2 cellular contexts compared by ENCODE assay signal in genomic region chr2:205989291-205990071, GRCh38.
TF ChIP-seq lines count a peak whose summit lies in the region.

No MANE protein-coding gene starts in this region.

TF ChIP-seq in endothelial cell of umbilical vein, 7 proteins besides CTCF, POLR2A, EP300 and RAD21:
- TF ChIP-seq MAX (IDR thresholded peaks at IDR 0.05; ENCODE audit: insufficient read depth, insufficient read length) (no peak), FOS (IDR thresholded peaks at IDR 0.05; ENCODE audit: borderline replicate concordance, insufficient read depth, low read length) (no peak), JUN (IDR thresholded peaks at IDR 0.05; ENCODE audit: borderline replicate concordance, insufficient read depth, insufficient read length, low read depth) (no peak), EZH2 (IDR thresholded peaks at IDR 0.05; ENCODE audit: borderline replicate concordance, low read depth, low read length, severe bottlenecking) (no peak), MYC (IDR thresholded peaks at IDR 0.05; ENCODE audit: low read depth, low read length) (no peak), POLR2AphosphoS5 (IDR thresholded peaks at IDR 0.05; ENCODE audit: insufficient read depth, low read depth, low read length) (no peak), GATA2 (IDR thresholded peaks at IDR 0.05; ENCODE audit: insufficient read depth, insufficient read length, low read depth, low read length) (no peak)

TF ChIP-seq in HepG2, 621 proteins besides CTCF, POLR2A, EP300 and RAD21 (continues in another document):
- peak; percentile 90; the same call in 1 of the 2 replicates for TF ChIP-seq ZNF614 (CRISPR knock-in tag; IDR thresholded peaks at IDR 0.05; ENCODE audit: borderline replicate concordance)
- TF ChIP-seq ZNF33A (CRISPR knock-in tag; IDR thresholded peaks at IDR 0.05; ENCODE audit: borderline replicate concordance), result no peak
- TF ChIP-seq MIER2 (CRISPR knock-in tag; IDR thresholded peaks at IDR 0.05), result 0 out of 2 replicates have a peak, but pooled peaks have one; percentile 30
- TF ChIP-seq MED13 (CRISPR knock-in tag; IDR thresholded peaks at IDR 0.05), result no peak
- peak; percentile 49 for TF ChIP-seq SOX5 (CRISPR knock-in tag; IDR thresholded peaks at IDR 0.05; ENCODE audit: borderline replicate concordance)
- TF ChIP-seq ONECUT2 (CRISPR knock-in tag; IDR thresholded peaks at IDR 0.05), result no peak
- TF ChIP-seq GTF3A (CRISPR knock-in tag; conservative IDR thresholded peaks at IDR 0.05), result 0 out of 2 replicates have a peak, but pooled peaks have one; percentile 26
- 0 out of 2 replicates have a peak, but pooled peaks have one; percentile 34 for TF ChIP-seq KDM5B (CRISPR knock-in tag; IDR thresholded peaks at IDR 0.05; ENCODE audit: borderline replicate concordance)
- TF ChIP-seq NFIC (IDR thresholded peaks at IDR 0.05; ENCODE audit: low read length), result 0 out of 2 replicates have a peak, but pooled peaks have one; percentile 18
- no peak for TF ChIP-seq ZNF7 (CRISPR knock-in tag; IDR thresholded peaks at IDR 0.05)
- TF ChIP-seq TFDP2 (CRISPR knock-in tag; IDR thresholded peaks at IDR 0.05), result no peak
- TF ChIP-seq ARNT2 (CRISPR knock-in tag; IDR thresholded peaks at IDR 0.05; ENCODE audit: low read depth), result no peak
- peak; percentile 91 for TF ChIP-seq CEBPB (IDR thresholded peaks at IDR 0.05; ENCODE audit: borderline replicate concordance, low read depth, low read length)
- TF ChIP-seq TRAFD1 (CRISPR knock-in tag; IDR thresholded peaks at IDR 0.05; ENCODE audit: borderline replicate concordance), result no peak
- TF ChIP-seq ZNF558 (CRISPR knock-in tag; IDR thresholded peaks at IDR 0.05; ENCODE audit: borderline replicate concordance), result no peak
- TF ChIP-seq HNF4A (CRISPR knock-in tag; IDR thresholded peaks at IDR 0.05), result peak; percentile 48; the same call in 1 of the 2 replicates
- TF ChIP-seq GABPB1 (CRISPR knock-in tag; IDR thresholded peaks at IDR 0.05), result no peak
- TF ChIP-seq PHF21A (CRISPR knock-in tag; IDR thresholded peaks at IDR 0.05), result no peak
- TF ChIP-seq ZFP91 (CRISPR knock-in tag; IDR thresholded peaks at IDR 0.05; ENCODE audit: borderline replicate concordance), result 0 out of 2 replicates have a peak, but pooled peaks have one; percentile 39
- peak; percentile 23; the same call in 1 of the 2 replicates for TF ChIP-seq HDAC1 (CRISPR knock-in tag; IDR thresholded peaks at IDR 0.05)
- no peak for TF ChIP-seq KDM6A (CRISPR knock-in tag; IDR thresholded peaks at IDR 0.05; ENCODE audit: low read depth)
- TF ChIP-seq ZNF597 (CRISPR knock-in tag; IDR thresholded peaks at IDR 0.05), result no peak
- 0 out of 2 replicates have a peak, but pooled peaks have one; percentile 26 for TF ChIP-seq NRL (CRISPR knock-in tag; IDR thresholded peaks at IDR 0.05; ENCODE audit: borderline replicate concordance)
- no peak for TF ChIP-seq FOXP1 (IDR thresholded peaks at IDR 0.05)
- TF ChIP-seq FOXP1 (CRISPR knock-in tag; IDR thresholded peaks at IDR 0.05), result peak; percentile 40; the same call in 1 of the 2 replicates
- peak; percentile 37; the same call in 1 of the 2 replicates for TF ChIP-seq SMAD1 (CRISPR knock-in tag; IDR thresholded peaks at IDR 0.05; ENCODE audit: borderline replicate concordance, low read depth)
- no peak for TF ChIP-seq FOXJ3 (CRISPR knock-in tag; IDR thresholded peaks at IDR 0.05; ENCODE audit: borderline replicate concordance)
- peak; percentile 66 for TF ChIP-seq ELF3 (CRISPR knock-in tag; IDR thresholded peaks at IDR 0.05)
- no peak for TF ChIP-seq ZBTB26 (CRISPR knock-in tag; IDR thresholded peaks at IDR 0.05; ENCODE audit: borderline replicate concordance)
- peak; percentile 70; the same call in 1 of the 2 replicates for TF ChIP-seq ZBTB38 (CRISPR knock-in tag; IDR thresholded peaks at IDR 0.05)
- TF ChIP-seq KLF13 (CRISPR knock-in tag; IDR thresholded peaks at IDR 0.05), result no peak
- TF ChIP-seq RFXANK (CRISPR knock-in tag; IDR thresholded peaks at IDR 0.05), result 0 out of 2 replicates have a peak, but pooled peaks have one; percentile 13
- no peak for TF ChIP-seq JUND (CRISPR knock-in tag; IDR thresholded peaks at IDR 0.05)
- 0 out of 2 replicates have a peak, but pooled peaks have one; percentile 11 for TF ChIP-seq HDAC2 (CRISPR knock-in tag; IDR thresholded peaks at IDR 0.05)
- no peak for TF ChIP-seq BRF2 (CRISPR knock-in tag; IDR thresholded peaks at IDR 0.05)
- TF ChIP-seq ERF (CRISPR knock-in tag; IDR thresholded peaks at IDR 0.05), result peak; percentile 81; the same call in 1 of the 2 replicates
- no peak for TF ChIP-seq ZEB1 (IDR thresholded peaks at IDR 0.05; ENCODE audit: insufficient replicate concordance, low read depth)
- TF ChIP-seq SP1 (IDR thresholded peaks at IDR 0.05), result no peak
- TF ChIP-seq SP1 (CRISPR knock-in tag; IDR thresholded peaks at IDR 0.05), result no peak
- no peak for TF ChIP-seq SOX13 (IDR thresholded peaks at IDR 0.05)
- TF ChIP-seq SOX13 (CRISPR knock-in tag; conservative IDR thresholded peaks at IDR 0.05 in 1 of 2, IDR thresholded peaks at IDR 0.05 in 1 of 2), result peak in 1 of 2 experiments; percentile 67; a peak in 2 of 4 replicates
- TF ChIP-seq MIXL1 (CRISPR knock-in tag; IDR thresholded peaks at IDR 0.05), result no peak
- TF ChIP-seq ZNF513 (CRISPR knock-in tag; conservative IDR thresholded peaks at IDR 0.05), result no peak
- TF ChIP-seq KLF9 (CRISPR knock-in tag; IDR thresholded peaks at IDR 0.05; ENCODE audit: low read depth), result no peak; the same call in 1 of the 2 replicates
- TF ChIP-seq SAP130 (CRISPR knock-in tag; IDR thresholded peaks at IDR 0.05; ENCODE audit: low read depth), result peak; percentile 67
- TF ChIP-seq SSRP1 (CRISPR knock-in tag; IDR thresholded peaks at IDR 0.05), result peak; percentile 84; the same call in 1 of the 2 replicates
- no peak for TF ChIP-seq AHR (CRISPR knock-in tag; IDR thresholded peaks at IDR 0.05)
- peak; percentile 71 for TF ChIP-seq DBP (CRISPR knock-in tag; IDR thresholded peaks at IDR 0.05; ENCODE audit: not compliant biosample characterization)
- no peak for TF ChIP-seq FOXA1 (IDR thresholded peaks at IDR 0.05)
- TF ChIP-seq FOXA1 (CRISPR knock-in tag; IDR thresholded peaks at IDR 0.05), result peak; percentile 91
- TF ChIP-seq ZNF24 (IDR thresholded peaks at IDR 0.05), result 0 out of 2 replicates have a peak, but pooled peaks have one; percentile 41
- no peak for TF ChIP-seq ZBTB10 (CRISPR knock-in tag; IDR thresholded peaks at IDR 0.05; ENCODE audit: borderline replicate concordance)
- no peak for TF ChIP-seq ZNF556 (CRISPR knock-in tag; IDR thresholded peaks at IDR 0.05; ENCODE audit: borderline replicate concordance)
